In genomic region chr19:48715276-48715675, GRCh38 we compare ENCODE assay signal across 9 cellular contexts. TPM values are rescaled to one million over a fixed set of nuclear protein-coding genes. Genes with fewer than 3 reads are reported as not detected.
DNase-seq lines count a peak whose midpoint lies in the region; ATAC-seq and TF ChIP-seq lines count a peak whose summit lies in the region.
"Had no signal": no experiment of that assay in that cellular context is flagged by ENCODE, and none has a peak within 500 bp of the region (broad histone marks: within the 10 kb centered on the region; RNA-seq: fewer than 3 reads in every experiment).

No MANE protein-coding gene starts in this region.

- H3K23ac ChIP-seq in H9 (ENCODE audit: insufficient read length, low read depth, low read length), result no peak overlapping the region

- intact Hi-C loops in ovary (cut with DNase I), result loop anchor here in 1 of 4 donors (10.0 kb wide), 1 partner anchor 70 kb away; the partner anchor contains the start of gene CA11

- no peak overlapping the region for H2BK5ac ChIP-seq in H9 (ENCODE audit: insufficient read length, low read length)

- no peak for ATAC-seq in GM19452 (IDR thresholded peaks at IDR 0.05; ENCODE audit: unreplicated experiment)

- DNase-seq in H9 (no peak), astrocyte of the spinal cord (ENCODE audit: low read depth, low spot score) (no peak), ovary (peak; percentile 48 to 70 (median 58)), T1000 (lab: John Stamatoyannopoulos, UW) (no peak), globus pallidus (ENCODE audit: low spot score) (no peak)
- DNase-seq: stimulated activated naive CD4-positive, alpha-beta T cell treated with Interleukin-2 at 50 U/mL for 16 hours had no signal

- H3K27ac Mint-ChIP-seq in H9, result no peak overlapping the region

- TF ChIP-seq CTCF in H9 (conservative IDR thresholded peaks at IDR 0.05) (no peak), astrocyte of the spinal cord (IDR thresholded peaks at IDR 0.05; ENCODE audit: low read depth, low read length) (no peak), ovary (IDR thresholded peaks at IDR 0.05) (no peak)

- no peaks in the 10 kb centered on the region for H3K27me3 ChIP-seq in H9 (ENCODE audit: insufficient read depth, low read length)
- no peaks in the 10 kb centered on the region for H3K27me3 ChIP-seq in ovary

- no peak overlapping the region for H3K56ac ChIP-seq in H9 (ENCODE audit: insufficient read length, low read depth, low read length)

- H4K5ac ChIP-seq in H9 (ENCODE audit: insufficient read length, low read depth, low read length), result no peak overlapping the region

- H4K91ac ChIP-seq in H9 (ENCODE audit: insufficient read length, low read depth, low read length), result no peak overlapping the region

- H3K79me2 ChIP-seq in H9 (ENCODE audit: insufficient read depth, low read length), result no peaks in the 10 kb centered on the region

- H3K9me3 Mint-ChIP-seq in H9, result peaks cover 5 to 6% of the 10 kb centered on the region in 2 experiments; a peak in 4 of 5 replicates

- WGBS in H9 (ENCODE audit: extremely low coverage, insufficient read length, low lambda C conversion rate), result no CpG with 5 or more reads among the region's 13 CpGs
- WGBS in ovary, 3 donors, result 40 to 52% (median 43%) methylated on average over 13 of the region's 13 CpGs

- no peak overlapping the region for H3K4ac ChIP-seq in H9 (ENCODE audit: low read depth, low read length)

- in situ Hi-C loops in astrocyte of the spinal cord (cut with HindIII; ENCODE audit: low sequenced_read_pairs), result no loop called here

- no peaks in the 10 kb centered on the region for H3K79me1 ChIP-seq in H9 (ENCODE audit: insufficient read depth, low read depth, low read length, poor library complexity, severe bottlenecking)

- H2BK120ac ChIP-seq in H9 (ENCODE audit: low read depth, low read length, poor library complexity, severe bottlenecking), result no peak overlapping the region

- no peak overlapping the region for H2AFZ ChIP-seq in H9 (ENCODE audit: low read length)

- no peak overlapping the region for H2BK20ac ChIP-seq in H9 (ENCODE audit: low read depth, low read length, poor library complexity, severe bottlenecking)

- H3T11ph ChIP-seq in H9 (ENCODE audit: low read length), result no peak overlapping the region

- peak overlapping the region; percentile 61 for H3K4me3 ChIP-seq in astrocyte of the spinal cord (ENCODE audit: low read depth, low read length)
- H3K4me3 ChIP-seq in ovary, result peak overlapping the region; percentile 35

- peaks cover 36 to 52% of the 10 kb centered on the region in 2 experiments for H3K4me1 Mint-ChIP-seq in H9

- H3K9me3 ChIP-seq in H9 (ENCODE audit: control insufficient read depth, low read depth, low read length) (no peaks in the 10 kb centered on the region), ovary (no peaks in the 10 kb centered on the region)
- H3K9me3 ChIP-seq: HAP-1 had no signal

- H3K4me1 ChIP-seq in H9 (ENCODE audit: insufficient read depth, low read length) (no peaks in the 10 kb centered on the region; the same call in 1 of the 2 replicates), ovary (ENCODE audit: insufficient read depth) (peaks cover 37% of the 10 kb centered on the region)

- H3K27me3 Mint-ChIP-seq in H9 (ENCODE audit: low read depth), result peaks cover 2% of the 10 kb centered on the region; the same call in 1 of the 2 replicates

- no peak overlapping the region for H3K18ac ChIP-seq in H9 (ENCODE audit: insufficient read length, low read depth, low read length)

- peak overlapping the region; percentile 58 for H3K4me2 ChIP-seq in H9 (ENCODE audit: insufficient read depth, insufficient read length, low read length)

- H2AK5ac ChIP-seq in H9 (ENCODE audit: insufficient read length, low read length), result no peak overlapping the region

- no peak overlapping the region for H4K8ac ChIP-seq in H9 (replicated peaks; ENCODE audit: insufficient read length, low read depth, low read length)

- H3K27ac ChIP-seq in H9 (ENCODE audit: insufficient read length, low read depth, low read length) (no peak overlapping the region), ovary (peak overlapping the region; percentile 26 to 79)

- no peak overlapping the region for H2BK12ac ChIP-seq in H9 (ENCODE audit: insufficient read length, low read depth, low read length)

- H3K14ac ChIP-seq in H9 (ENCODE audit: insufficient read depth, low read length), result no peak overlapping the region

- TF ChIP-seq POLR2A in ovary (IDR thresholded peaks at IDR 0.05), result no peak

- peak overlapping the region; percentile 73 to 77 for H3K4me3 Mint-ChIP-seq in H9

- H4K20me1 ChIP-seq in H9 (ENCODE audit: control insufficient read depth, insufficient read depth, insufficient read length), result no peaks in the 10 kb centered on the region

- H3K23me2 ChIP-seq in H9 (ENCODE audit: insufficient read length, low read depth, low read length, poor library complexity, severe bottlenecking), result peaks cover 8% of the 10 kb centered on the region

- peaks cover 8% of the 10 kb centered on the region in 3 experiments; a peak in 6 of 7 replicates for H3K36me3 Mint-ChIP-seq in H9 (ENCODE audit: insufficient read depth in 1 of 3, low read depth in 3 of 3)

- no peak overlapping the region for H2BK15ac ChIP-seq in H9 (ENCODE audit: low read depth, low read length)

- H3K9ac ChIP-seq in H9 (ENCODE audit: extremely low read depth, insufficient read length, low read length), result no peak overlapping the region

- H3K36me3 ChIP-seq in ovary, result no peaks in the 10 kb centered on the region
- H3K36me3 ChIP-seq: HAP-1 had no signal

- no peak for TF ChIP-seq EP300 in ovary (IDR thresholded peaks at IDR 0.05)

RNA-seq across cellular contexts. Expression of gene MAMSTR, which starts 4.2 kb away (rescaled TPM):
- total RNA-seq in H9 (2021) (1.4 and 1.6 TPM in 2 replicates), ovary (10 to 100 TPM in 5 of 7 donors, 1 to 10 TPM in 2; 1.3 to 17.1 (median 11.2) TPM)
- polyA plus RNA-seq in ovary, result 1 to 10 TPM; 3.7 to 5.7 TPM

RNA-seq across cellular contexts. Expression of gene FUT2, which starts 19.5 kb away (rescaled TPM):
- total RNA-seq in H9 (2021), result 11.4 and 13.2 TPM in 2 replicates
- total RNA-seq in ovary, result 1 to 10 TPM in 5 of 7 donors, not detected in 2; 1.0 to 2.5 (median 2.4) TPM
- under 1 TPM; 0.10 to 0.23 TPM for polyA plus RNA-seq in ovary
- total RNA-seq: glomerular endothelial cell had no signal

RNA-seq across cellular contexts. Expression of gene RASIP1, which starts 25.1 kb away (rescaled TPM):
- total RNA-seq in H9 (2021), result 2.4 and 2.8 TPM in 2 replicates
- 10 to 100 TPM in 5 of 7 donors, 1 to 10 TPM in 2; 4.9 to 25.9 (median 14.2) TPM for total RNA-seq in ovary
- polyA plus RNA-seq in ovary, result 10 to 100 TPM in 1 of 2 donors, 1 to 10 TPM in 1; 4.1 to 18.4 TPM

RNA-seq across cellular contexts. Expression of gene IZUMO1, which starts 31.4 kb away (rescaled TPM):
- 2.6 and 3.7 TPM in 2 replicates for total RNA-seq in H9 (2021)
- under 1 TPM in 2 of 7 donors, not detected in 5; 0.11 to 0.67 TPM for total RNA-seq in ovary
- polyA plus RNA-seq in ovary, result under 1 TPM; 0.08 to 0.13 TPM
- total RNA-seq: glomerular endothelial cell had no signal

RNA-seq across cellular contexts. Expression of gene FUT1, which starts 37.2 kb away (rescaled TPM):
- total RNA-seq in H9 (2021), result 15.9 and 16.1 TPM in 2 replicates
- total RNA-seq in ovary, result 1 to 10 TPM in 3 of 7 donors, under 1 TPM in 4; 0.48 to 4.0 (median 0.87) TPM
- polyA plus RNA-seq in ovary, result 1 to 10 TPM; 1.3 to 1.4 TPM

Comparison
In these comparisons a context has a peak if more than half of its experiments do, and no peak if none do; other contexts are left out.
1. DNase-seq: peak in ovary (5 of 5); none in H9 (single experiment), astrocyte of the spinal cord (single experiment), T1000 (single experiment) and globus pallidus (single experiment).